In the genomic region with DNA sequence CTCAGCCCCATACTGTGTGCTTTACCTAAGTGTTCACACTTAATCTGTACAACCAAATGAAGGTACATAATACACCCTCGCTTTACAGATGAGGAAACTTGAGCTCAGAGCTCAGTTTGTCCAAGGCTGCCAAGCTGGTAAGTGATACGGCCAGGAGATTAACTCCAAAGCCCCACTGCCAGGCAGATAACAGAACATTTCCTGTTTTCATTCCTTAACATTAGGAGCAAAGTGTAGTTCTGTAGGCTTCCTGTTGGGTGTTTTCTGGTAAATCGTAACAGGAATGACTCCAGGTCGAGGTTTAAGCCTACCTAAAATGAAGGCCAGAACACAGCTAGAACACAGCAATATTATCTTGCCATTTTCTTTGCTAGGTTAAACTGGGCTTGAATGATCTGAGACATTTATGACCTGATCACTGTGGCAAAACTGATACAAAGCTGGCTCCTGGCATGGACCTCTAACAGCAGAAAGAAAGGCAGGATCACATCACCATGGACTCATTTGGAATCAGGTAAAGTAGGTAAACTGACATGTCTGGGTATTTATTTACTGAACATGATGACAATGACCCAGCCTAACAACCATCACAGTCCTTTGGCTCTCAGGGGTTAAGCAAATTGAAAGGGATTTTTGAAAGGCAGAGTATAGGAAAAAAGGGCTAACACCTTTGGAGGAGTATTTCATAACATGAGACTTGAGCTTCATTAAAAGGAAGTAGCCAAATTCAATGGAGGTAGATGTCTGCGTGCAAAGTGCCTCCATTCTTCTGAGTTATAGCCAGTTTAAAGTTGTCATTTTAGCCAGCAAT, we compare ENCODE assay signal across 9 cellular contexts. TPM values are rescaled to one million over a fixed set of nuclear protein-coding genes. Genes with fewer than 3 reads are reported as not detected.
A peak's percentile ranks its signal among the peaks of the same experiment; 100 is the strongest.
DNase-seq lines count a peak whose midpoint lies in the region; ATAC-seq and TF ChIP-seq lines count a peak whose summit lies in the region.
"Had no signal": no experiment of that assay in that cellular context is flagged by ENCODE, and none has a peak within 500 bp of the region (broad histone marks: within the 10 kb centered on the region; RNA-seq: fewer than 3 reads in every experiment).

No MANE protein-coding gene starts in this region.

- H3K27me3 ChIP-seq in CD4-positive, CD25-positive, alpha-beta regulatory T cell (ENCODE audit: control insufficient read depth, insufficient read depth, low read length), result no peaks in the 10 kb centered on the region
- H3K27me3 ChIP-seq in IMR-90 (ENCODE audit: control insufficient read depth, insufficient read depth, low read length) (no peaks in the 10 kb centered on the region), mucosa of rectum (ENCODE audit: control insufficient read depth in 2 of 2, insufficient read depth in 2 of 2, low read length in 2 of 2) (no peaks in the 10 kb centered on the region), tibial artery (no peaks in the 10 kb centered on the region)

- CTCF ChIA-PET in IMR-90 (lab: Yijun Ruan, JAX), result interaction anchor here (0.6 to 0.8 kb wide), 2 partner anchors 18 to 218 kb away, joined by 3 to 4 read pairs; no protein-coding TSS in a partner anchor

- BruUV-seq in IMR-90 (replicated peaks; lab: Mats Ljungman, UMichigan), result no TSS peak

- H2AFZ ChIP-seq in IMR-90 (replicated peaks; ENCODE audit: low read length, poor library complexity), result no peak overlapping the region

- peak overlapping the region; percentile 89 for H2BK20ac ChIP-seq in IMR-90 (ENCODE audit: low read depth, low read length)

- no peak overlapping the region for H3K4me3 ChIP-seq in CD4-positive, CD25-positive, alpha-beta regulatory T cell (ENCODE audit: low read depth, low read length)
- H3K4me3 ChIP-seq in IMR-90 (ENCODE audit: insufficient read depth, low read depth, low read length) (no peak overlapping the region), mucosa of rectum (ENCODE audit: low read length in 2 of 2) (no peak overlapping the region), tibial artery (no peak overlapping the region)
- H3K4me3 ChIP-seq: SK-N-MC had no signal

- peak overlapping the region; percentile 21; the same call in 1 of the 2 replicates for H2AK5ac ChIP-seq in IMR-90 (ENCODE audit: low read depth, low read length)

- POLR2A ChIA-PET in IMR-90 (lab: Charles Lee; ENCODE audit: unreplicated experiment), result no interaction called here

- H2BK120ac ChIP-seq in IMR-90 (ENCODE audit: low read depth, low read length), result peak overlapping the region; percentile 14; the same call in 1 of the 2 replicates

- peaks cover 4% of the 10 kb centered on the region for H3K27me3 Mint-ChIP-seq in CD4-positive, CD25-positive, alpha-beta regulatory T cell
- H3K27me3 Mint-ChIP-seq in central memory CD8-positive, alpha-beta T cell, result no peaks in the 10 kb centered on the region

- TF ChIP-seq CTCF in IMR-90 (conservative IDR thresholded peaks at IDR 0.05; ENCODE audit: low read depth, low read length), result 0 out of 2 replicates have a peak, but pooled peaks have one; percentile 6
- no peak for TF ChIP-seq CTCF in tibial artery (IDR thresholded peaks at IDR 0.05)

- in situ Hi-C loops in IMR-90 (cut with MboI; ENCODE audit: low sequenced_read_pairs), result no loop called here

- WGBS in IMR-90 (ENCODE audit: extremely low coverage in 2 of 2, insufficient read length in 1 of 2), 2 experiments, result no CpG with 5 or more reads among the region's 5 CpGs

- H3K27ac Mint-ChIP-seq in CD4-positive, CD25-positive, alpha-beta regulatory T cell, result peak overlapping the region in 2 of 3 donors; percentile 17 to 40
- no peak overlapping the region for H3K27ac Mint-ChIP-seq in central memory CD8-positive, alpha-beta T cell (ENCODE audit: low read depth)

- H3K9me3 Mint-ChIP-seq in CD4-positive, CD25-positive, alpha-beta regulatory T cell, result no peaks in the 10 kb centered on the region
- no peaks in the 10 kb centered on the region for H3K9me3 Mint-ChIP-seq in central memory CD8-positive, alpha-beta T cell

- H4K91ac ChIP-seq in IMR-90 (ENCODE audit: insufficient read depth, low read depth, low read length), result peak overlapping the region; percentile 39

- no peak for ATAC-seq in CD4-positive, CD25-positive, alpha-beta regulatory T cell (ENCODE audit: low read depth in 2 of 2)
- no peak for ATAC-seq in IMR-90 (ENCODE audit: low read depth)
- ATAC-seq in central memory CD8-positive, alpha-beta T cell (replicated peaks; ENCODE audit: extremely low read depth, poor library complexity, severe bottlenecking), result no peak
- no peak for ATAC-seq in GM21737 (IDR thresholded peaks at IDR 0.05; ENCODE audit: unreplicated experiment)

- 0 out of 3 replicates have a peak overlapping the region, but pooled peaks have one; percentile 61 for H2BK15ac ChIP-seq in IMR-90 (ENCODE audit: low read depth, low read length)

- peaks cover 14% of the 10 kb centered on the region for H3K36me3 Mint-ChIP-seq in CD4-positive, CD25-positive, alpha-beta regulatory T cell
- H3K36me3 Mint-ChIP-seq in central memory CD8-positive, alpha-beta T cell (ENCODE audit: insufficient read depth), result peaks cover 18% of the 10 kb centered on the region

- H4K8ac ChIP-seq in IMR-90 (ENCODE audit: low read depth in 2 of 2, low read length in 2 of 2), result peak overlapping the region in 1 of 2 experiments; percentile 68; a peak in 2 of 4 replicates

- peak overlapping the region; percentile 66 for H3K18ac ChIP-seq in IMR-90 (ENCODE audit: low read depth, low read length)

- H3K9ac ChIP-seq in IMR-90 (ENCODE audit: low read depth, low read length) (no peak overlapping the region), mucosa of rectum (ENCODE audit: low read depth in 1 of 2, low read length in 2 of 2) (peak overlapping the region in 1 of 2 donors; percentile 39)

- TF ChIP-seq POLR2A in IMR-90 (IDR thresholded peaks at IDR 0.05; ENCODE audit: low read depth, low read length), result no peak

- 0 out of 2 replicates have a peak overlapping the region, but pooled peaks have one; percentile 19 for H3K14ac ChIP-seq in IMR-90 (replicated peaks; ENCODE audit: low read depth, low read length)

- H3K27ac ChIP-seq in CD4-positive, CD25-positive, alpha-beta regulatory T cell (ENCODE audit: insufficient read depth, low read length, poor library complexity, severe bottlenecking), result no peak overlapping the region
- H3K27ac ChIP-seq in IMR-90 (ENCODE audit: insufficient read depth, low read length), result peak overlapping the region; percentile 65; the same call in 1 of the 2 replicates
- H3K27ac ChIP-seq in mucosa of rectum (ENCODE audit: low read depth in 2 of 2, low read length in 2 of 2), result peak overlapping the region; percentile 56 to 82
- H3K27ac ChIP-seq in tibial artery, result no peak overlapping the region
- H3K27ac ChIP-seq: SK-N-MC had no signal

- peak overlapping the region; percentile 29; the same call in 1 of the 2 replicates for H3K4ac ChIP-seq in IMR-90 (ENCODE audit: low read depth, low read length)

- no peak overlapping the region for H2AK9ac ChIP-seq in IMR-90 (replicated peaks; ENCODE audit: low read depth, low read length, poor library complexity)

- H3K36me3 ChIP-seq in CD4-positive, CD25-positive, alpha-beta regulatory T cell (ENCODE audit: control insufficient read depth, insufficient read depth, low read length), result peaks cover 17% of the 10 kb centered on the region
- H3K36me3 ChIP-seq in IMR-90 (ENCODE audit: control insufficient read depth, insufficient read depth, low read length) (peaks cover 8% of the 10 kb centered on the region), mucosa of rectum (ENCODE audit: control insufficient read depth in 2 of 2, insufficient read depth in 2 of 2, low read length in 2 of 2) (peaks cover 0 to 4% of the 10 kb centered on the region in 2 donors), tibial artery (peaks cover 6 to 7% (median 7%) of the 10 kb centered on the region in 3 donors)

- dilution Hi-C loops in IMR-90 (cut with HindIII; ENCODE audit: low sequenced_read_pairs, unreplicated experiment), result no loop called here

- peaks cover 29 to 70% of the 10 kb centered on the region in 2 experiments; a peak in 3 of 4 replicates for H3K79me1 ChIP-seq in IMR-90 (ENCODE audit: low read depth in 1 of 2, low read length in 2 of 2)

- no peaks in the 10 kb centered on the region for H3K9me3 ChIP-seq in CD4-positive, CD25-positive, alpha-beta regulatory T cell (ENCODE audit: control insufficient read depth in 2 of 2, low read length in 2 of 2)
- H3K9me3 ChIP-seq in IMR-90 (ENCODE audit: control insufficient read depth, insufficient read depth, low read length), result no peaks in the 10 kb centered on the region
- H3K9me3 ChIP-seq in mucosa of rectum (ENCODE audit: control insufficient read depth in 2 of 2, low read length in 2 of 2), result no peaks in the 10 kb centered on the region
- H3K9me3 ChIP-seq in tibial artery, result no peaks in the 10 kb centered on the region

- H3K56ac ChIP-seq in IMR-90 (ENCODE audit: extremely low read depth, insufficient read depth, low read length), result no peak overlapping the region

- peak overlapping the region; percentile 27; the same call in 1 of the 2 replicates for H3K4me2 ChIP-seq in IMR-90 (ENCODE audit: low read depth, low read length)

- peaks cover 11 to 43% (median 25%) of the 10 kb centered on the region in 4 donors for H3K4me1 Mint-ChIP-seq in CD4-positive, CD25-positive, alpha-beta regulatory T cell
- peaks cover 32% of the 10 kb centered on the region for H3K4me1 Mint-ChIP-seq in central memory CD8-positive, alpha-beta T cell

- peaks cover 27% of the 10 kb centered on the region for H3K4me1 ChIP-seq in CD4-positive, CD25-positive, alpha-beta regulatory T cell (ENCODE audit: control insufficient read depth, insufficient read depth, low read length, poor library complexity, severe bottlenecking)
- H3K4me1 ChIP-seq in IMR-90 (ENCODE audit: control insufficient read depth, insufficient read depth, low read length) (peaks cover 18% of the 10 kb centered on the region), mucosa of rectum (ENCODE audit: control insufficient read depth in 2 of 2, insufficient read depth in 2 of 2, low read length in 2 of 2) (peaks cover 4 to 28% of the 10 kb centered on the region in 2 donors), tibial artery (peaks cover 0 to 16% (median 10%) of the 10 kb centered on the region in 4 donors)

- peaks cover 19% of the 10 kb centered on the region for H3K9me1 ChIP-seq in IMR-90 (ENCODE audit: insufficient read depth, low read length)

- no peak for TF ChIP-seq RAD21 in IMR-90 (IDR thresholded peaks at IDR 0.05; ENCODE audit: low read length)

- intact Hi-C loops in IMR-90 (cut with micrococcal nuclease), result loop anchor here (1.0 kb wide), 1 partner anchor 55 kb away; no protein-coding TSS in a partner anchor
- intact Hi-C loops in tibial artery (cut with DNase I; ENCODE audit: low total_unique reads), result no loop called here

- 0 out of 2 replicates have a peak overlapping the region, but pooled peaks have one; percentile 66 for H3K23ac ChIP-seq in IMR-90 (ENCODE audit: low read depth, low read length)

- DNase-seq in CD4-positive, CD25-positive, alpha-beta regulatory T cell, result no peak
- DNase-seq in IMR-90 (peak; percentile 38), AG08396 (ENCODE audit: low spot score) (no peak), tibial artery (no peak), DMS114 treated with DMSO at 0.1 percent for 48 hours (lab: John Stamatoyannopoulos, UW; ENCODE audit: unreplicated experiment) (no peak)
- no peak for DNase-seq in central memory CD8-positive, alpha-beta T cell (ENCODE audit: low spot score in 2 of 2)

- H4K5ac ChIP-seq in IMR-90 (ENCODE audit: low read depth, low read length), result peak overlapping the region; percentile 54

- peak overlapping the region; percentile 61 for H2BK5ac ChIP-seq in IMR-90 (ENCODE audit: low read depth, low read length, poor library complexity, severe bottlenecking)

- H4K20me1 ChIP-seq in IMR-90 (ENCODE audit: insufficient read depth, low read length), result no peaks in the 10 kb centered on the region; the same call in 1 of the 2 replicates

- H3K4me3 Mint-ChIP-seq in CD4-positive, CD25-positive, alpha-beta regulatory T cell, result peak overlapping the region in 3 of 4 donors; percentile 13 to 85 (median 24)
- peak overlapping the region; percentile 23 for H3K4me3 Mint-ChIP-seq in central memory CD8-positive, alpha-beta T cell

RNA-seq across cellular contexts. Expression of a gene that starts 3.9 kb away (rescaled TPM):
- total RNA-seq in CD4-positive, CD25-positive, alpha-beta regulatory T cell, result 98.8 TPM
- 10 to 100 TPM; 52.0 to 70.1 (median 65.2) TPM for polyA plus RNA-seq in CD4-positive, CD25-positive, alpha-beta regulatory T cell
- 61.1 and 65.4 TPM in 2 replicates for total RNA-seq in IMR-90 (2012; rRNA removed)
- polyA plus RNA-seq in IMR-90 (2012; rRNA removed), result 10.3 and 12.8 TPM in 2 replicates
- polyA plus RNA-seq in IMR-90 (2012; cell fraction: cytosol; rRNA removed), result 6.0 and 7.5 TPM in 2 replicates
- 5.9 and 17.2 TPM in 2 replicates for polyA plus RNA-seq in IMR-90 (2012; cell fraction: nucleus; rRNA removed; ENCODE audit: low replicate concordance)

Comparison
In these comparisons a context has a peak if more than half of its experiments do, and no peak if none do; other contexts are left out.
1. H3K27ac ChIP-seq: peak in IMR-90 (single experiment) and mucosa of rectum (2 of 2); none in CD4-positive, CD25-positive, alpha-beta regulatory T cell (single experiment) and tibial artery (0 of 2).